1 cellular context compared by ENCODE assay signal in the genomic region with DNA sequence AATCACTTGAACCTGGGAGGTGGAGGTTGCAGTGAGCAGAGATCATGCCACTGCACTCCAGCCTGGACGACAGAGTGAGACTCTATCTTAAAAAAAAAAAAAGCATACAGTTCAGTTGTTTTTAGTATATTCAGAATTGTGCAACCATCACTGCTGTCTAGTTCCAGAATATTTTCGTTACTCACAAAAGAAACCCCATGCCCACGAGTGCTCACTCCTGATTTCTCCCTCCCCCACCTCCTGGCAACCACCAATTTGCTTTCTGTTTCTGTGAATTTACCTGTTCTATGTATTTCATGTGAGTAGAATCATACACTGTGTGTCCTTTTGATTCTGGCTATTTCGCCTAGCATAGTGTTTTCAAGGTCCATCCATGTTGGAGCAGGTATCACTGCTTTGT.
A peak's percentile ranks its signal among the peaks of the same experiment; 100 is the strongest.
TF ChIP-seq lines count a peak whose summit lies in the region.

No MANE protein-coding gene starts in this region.

TF ChIP-seq in GM12878, 131 proteins besides CTCF, POLR2A, EP300 and RAD21:
- TF ChIP-seq BHLHE40 (IDR thresholded peaks at IDR 0.05; ENCODE audit: borderline replicate concordance in 1 of 2, low read depth in 2 of 2, low read length in 1 of 2) (no peak), JUNB (IDR thresholded peaks at IDR 0.05) (0 out of 2 replicates have a peak, but pooled peaks have one; percentile 10), FOXM1 (IDR thresholded peaks at IDR 0.05; ENCODE audit: low read depth, low read length) (peak; percentile 21; the same call in 1 of the 2 replicates), RUNX3 (IDR thresholded peaks at IDR 0.05; ENCODE audit: low read length) (peak; percentile 36; the same call in 1 of the 2 replicates)
